In genomic region chr17:74137416-74137815, GRCh38 we compare ENCODE assay signal across 20 cellular contexts.
"Had no signal": no experiment of that assay in that cellular context is flagged by ENCODE, and none has a peak within 500 bp of the region (broad histone marks: within the 10 kb centered on the region; RNA-seq: fewer than 3 reads in every experiment).

No MANE protein-coding gene starts in this region.

- H3K4me1 Mint-ChIP-seq: naive B cell; nephron; stimulated activated naive B cell treated with anti-CD40 and anti-IgM and Interleukin-4, amounts not matched to agents 10 μg/mL and 1 μg/mL and 100 μg/mL, for 72 hours; stimulated activated naive CD8-positive, alpha-beta T cell treated with anti-CD3 and anti-CD28 coated beads, Interleukin-15, amount 100 ng/mL, for 72 hours had no signal

- DNase-seq: dermis blood vessel endothelial cell; erythroblast; foreskin keratinocyte; hippocampal formation; kidney glomerular epithelial cell; mesendoderm; naive B cell; psoas muscle; retina; stimulated activated CD4-positive, alpha-beta T cell treated with anti-CD3 and anti-CD28 coated beads, Interleukin-2, amount 100 ng/mL, for 24 hours; stimulated activated CD4-positive, alpha-beta T cell treated with anti-CD3 and anti-CD28 coated beads, Interleukin-4, amount 100 ng/mL, for 4 hours; stimulated activated naive B cell treated with anti-CD40 and anti-IgM and Interleukin-4, amounts not matched to agents 10 μg/mL and 1 μg/mL and 100 μg/mL, for 72 hours; stimulated activated naive CD8-positive, alpha-beta T cell treated with anti-CD3 and anti-CD28 coated beads, Interleukin-15, amount 100 ng/mL, for 72 hours; testis; upper lobe of right lung had no signal

- H3K27ac ChIP-seq: foreskin keratinocyte, parathyroid adenoma, psoas muscle, testis, tibial nerve, upper lobe of right lung, vagina had no signal

- ATAC-seq: foreskin keratinocyte; psoas muscle; sciatic nerve; stimulated activated naive B cell treated with anti-CD40 and anti-IgM and Interleukin-4, amounts not matched to agents 10 μg/mL and 1 μg/mL and 100 μg/mL, for 72 hours; stimulated activated naive CD8-positive, alpha-beta T cell treated with anti-CD3 and anti-CD28 coated beads, Interleukin-15, amount 100 ng/mL, for 72 hours; upper lobe of right lung had no signal

- H3K27ac Mint-ChIP-seq: naive B cell; nephron; stimulated activated naive B cell treated with anti-CD40 and anti-IgM and Interleukin-4, amounts not matched to agents 10 μg/mL and 1 μg/mL and 100 μg/mL, for 72 hours; stimulated activated naive CD8-positive, alpha-beta T cell treated with anti-CD3 and anti-CD28 coated beads, Interleukin-15, amount 100 ng/mL, for 72 hours had no signal

- H3K4me3 Mint-ChIP-seq: naive B cell; nephron; stimulated activated naive B cell treated with anti-CD40 and anti-IgM and Interleukin-4, amounts not matched to agents 10 μg/mL and 1 μg/mL and 100 μg/mL, for 72 hours; stimulated activated naive CD8-positive, alpha-beta T cell treated with anti-CD3 and anti-CD28 coated beads, Interleukin-15, amount 100 ng/mL, for 72 hours had no signal
